8 cellular contexts compared by ENCODE assay signal in genomic region chr19:38665219-38665931, GRCh38. TPM values are rescaled to one million over a fixed set of nuclear protein-coding genes. Genes with fewer than 3 reads are reported as not detected.
A peak's percentile ranks its signal among the peaks of the same experiment; 100 is the strongest.
DNase-seq lines count a peak whose midpoint lies in the region; ATAC-seq, FAIRE-seq and TF ChIP-seq lines count a peak whose summit lies in the region.

No MANE protein-coding gene starts in this region.

- TF ChIP-seq CTCF in HFFc6 (IDR thresholded peaks at IDR 0.05) (no peak), ascending aorta (IDR thresholded peaks at IDR 0.05) (no peak), HepG2 (CRISPR knock-in tag; IDR thresholded peaks at IDR 0.05) (no peak)

- H2AFZ ChIP-seq in HepG2 (ENCODE audit: low read length): no peak overlapping the region

- H3K9ac ChIP-seq in HepG2 (ENCODE audit: insufficient read depth, low read depth, low read length): 0 out of 2 replicates have a peak overlapping the region, but pooled peaks have one; percentile 13

- peaks cover 54% of the 10 kb centered on the region for H3K36me3 Mint-ChIP-seq in HFFc6 (ENCODE audit: low read depth)
- H3K36me3 Mint-ChIP-seq in stimulated activated memory B cell treated with anti-CD40 and anti-IgM and Interleukin-4, amounts not matched to agents 10 μg/mL and 1 μg/mL and 100 μg/mL, for 72 hours: peaks cover 33% of the 10 kb centered on the region

- H3K36me3 ChIP-seq in ascending aorta (peaks cover 0 to 9% of the 10 kb centered on the region in 2 donors), HepG2 (replicated peaks in 1 of 2; ENCODE audit: control insufficient read depth in 1 of 2, insufficient read depth in 2 of 2, low read length in 2 of 2) (peaks cover 20 to 66% of the 10 kb centered on the region in 2 experiments)

- intact Hi-C loops in ascending aorta (cut with DNase I): no loop called here
- intact Hi-C loops in HepG2 (cut with micrococcal nuclease; ENCODE audit: unreplicated experiment): no loop called here

- H3K27me3 ChIP-seq in ascending aorta (no peaks in the 10 kb centered on the region), HepG2 (ENCODE audit: control insufficient read depth in 1 of 2, insufficient read depth in 2 of 2, low read length in 2 of 2) (no peaks in the 10 kb centered on the region)

- TF ChIP-seq EP300 in HepG2 (IDR thresholded peaks at IDR 0.05; ENCODE audit: low read depth in 2 of 2, low read length in 2 of 2) (no peak), HepG2 (CRISPR knock-in tag; IDR thresholded peaks at IDR 0.05; ENCODE audit: borderline replicate concordance) (no peak)

- H3K4me1 ChIP-seq in ascending aorta (peaks cover 70 to 98% of the 10 kb centered on the region in 2 donors), HepG2 (ENCODE audit: insufficient read depth, low read length) (peaks cover 98% of the 10 kb centered on the region)

- POLR2A ChIA-PET in HepG2 (lab: Yijun Ruan, JAX): interaction anchor here (1.0 to 1.4 kb wide), 4 partner anchors 8 to 166 kb away, joined by 3 to 4 read pairs (median 4); partner anchors contain the start of gene ECH1

- DNase-seq in HFFc6: no peak
- no peak for DNase-seq in ascending aorta (ENCODE audit: low spot score in 2 of 2)
- DNase-seq in HepG2 (ENCODE audit: low spot score): no peak
- DNase-seq in amniotic stem cell (lab: John Stamatoyannopoulos, UW): no peak
- no peak for DNase-seq in NOMO-1 (lab: John Stamatoyannopoulos, UW; ENCODE audit: unreplicated experiment in 2 of 2)
- DNase-seq in NCI-H446 treated with DMSO at 0.1 percent for 48 hours (lab: John Stamatoyannopoulos, UW): no peak
- DNase-seq in RPMI8226: no peak

- TF ChIP-seq RAD21 in HepG2 (CRISPR knock-in tag; IDR thresholded peaks at IDR 0.05): no peak

- H3K4me3 Mint-ChIP-seq in HFFc6: peak overlapping the region; percentile 82
- no peak overlapping the region for H3K4me3 Mint-ChIP-seq in stimulated activated memory B cell treated with anti-CD40 and anti-IgM and Interleukin-4, amounts not matched to agents 10 μg/mL and 1 μg/mL and 100 μg/mL, for 72 hours

- no peak for TF ChIP-seq POLR2A in HepG2 (IDR thresholded peaks at IDR 0.05; ENCODE audit: insufficient read depth in 1 of 2, low read depth in 2 of 2, low read length in 2 of 2)

- peak overlapping the region; percentile 97 for H3K27ac Mint-ChIP-seq in HFFc6
- peak overlapping the region; percentile 80 for H3K27ac Mint-ChIP-seq in stimulated activated memory B cell treated with anti-CD40 and anti-IgM and Interleukin-4, amounts not matched to agents 10 μg/mL and 1 μg/mL and 100 μg/mL, for 72 hours

- H3K4me1 Mint-ChIP-seq in HFFc6 (ENCODE audit: low read depth): peaks cover 97% of the 10 kb centered on the region
- H3K4me1 Mint-ChIP-seq in stimulated activated memory B cell treated with anti-CD40 and anti-IgM and Interleukin-4, amounts not matched to agents 10 μg/mL and 1 μg/mL and 100 μg/mL, for 72 hours: peaks cover 86% of the 10 kb centered on the region

- H3K4me2 ChIP-seq in HepG2 (ENCODE audit: low read depth, low read length): peak overlapping the region; percentile 45

- H3K9me3 ChIP-seq in ascending aorta (no peaks in the 10 kb centered on the region), HepG2 (ENCODE audit: low read length) (no peaks in the 10 kb centered on the region)

- no TSS peak for BruUV-seq in HepG2 (replicated peaks; lab: Mats Ljungman, UMichigan)

- in situ Hi-C loops in HepG2 (cut with HindIII; ENCODE audit: extremely low pct_ligation_motif_present, low pct_unique_long_range_greater_than_20kb): no loop called here

- peak overlapping the region in 1 of 2 donors; percentile 45 for H3K4me3 ChIP-seq in ascending aorta
- H3K4me3 ChIP-seq in HepG2 (replicated peaks in 1 of 3; ENCODE audit: insufficient read depth in 1 of 3, low read depth in 2 of 3, low read length in 3 of 3): 0 out of 6 replicates have a peak overlapping the region, but pooled peaks of 1 of the 3 experiments have one; percentile 4

- peaks cover 80% of the 10 kb centered on the region for H4K20me1 ChIP-seq in HepG2 (ENCODE audit: insufficient read depth, low read length)

- H3K9me3 Mint-ChIP-seq in HFFc6: no peaks in the 10 kb centered on the region
- no peaks in the 10 kb centered on the region for H3K9me3 Mint-ChIP-seq in stimulated activated memory B cell treated with anti-CD40 and anti-IgM and Interleukin-4, amounts not matched to agents 10 μg/mL and 1 μg/mL and 100 μg/mL, for 72 hours

- CTCF ChIA-PET in HepG2 (lab: Yijun Ruan, JAX; ENCODE audit: low intra/inter-chr PET ratio, low total read pairs): no interaction called here

- no peak; the same call in 2 of the 3 replicates for ATAC-seq in HepG2
- no peak for ATAC-seq in stimulated activated memory B cell treated with anti-CD40 and anti-IgM and Interleukin-4, amounts not matched to agents 10 μg/mL and 1 μg/mL and 100 μg/mL, for 72 hours

- FAIRE-seq in HepG2 (lab: Jason Lieb, UNC): no peak

- 54% methylated on average over 6 of the region's 13 CpGs for WGBS in HepG2 (ENCODE audit: low lambda C conversion rate)

- peaks cover 97% of the 10 kb centered on the region for H3K79me2 ChIP-seq in HepG2 (ENCODE audit: insufficient read depth, low read length)

- peak overlapping the region; percentile 92 to 96 for H3K27ac ChIP-seq in ascending aorta
- H3K27ac ChIP-seq in HepG2 (ENCODE audit: extremely low read length, insufficient read depth, low read length): peak overlapping the region; percentile 44

- peaks cover 14% of the 10 kb centered on the region for H3K27me3 Mint-ChIP-seq in HFFc6 (ENCODE audit: insufficient read depth)
- H3K27me3 Mint-ChIP-seq in stimulated activated memory B cell treated with anti-CD40 and anti-IgM and Interleukin-4, amounts not matched to agents 10 μg/mL and 1 μg/mL and 100 μg/mL, for 72 hours: no peaks in the 10 kb centered on the region

RNA-seq across cellular contexts. Expression of gene ACTN4, which starts 17.9 kb away (rescaled TPM):
- total RNA-seq in HFFc6 (2021; fragmentation: NEBNext Ultra II Directional; extraction: Animal tissue kit (Norgen Biotek cat#: 25700)): 1,000 to 10,000 TPM in 5 of 6 experiments, 100 to 1,000 TPM in 1; 972 to 1,299 (median 1,250) TPM
- total RNA-seq in ascending aorta (1,036 TPM), HepG2 (2016; rRNA removed; fragmentation: Illumina TruSeq; extraction: Trizol) (167 and 192 TPM in 2 replicates)
- total RNA-seq in HepG2 (2016; cell fraction: cytosol; rRNA removed; fragmentation: Illumina TruSeq; extraction: Trizol; ENCODE audit: low read depth): 13.8 and 15.0 TPM in 2 replicates
- 122 and 176 TPM in 2 replicates for total RNA-seq in HepG2 (2016; cell fraction: insoluble cytoplasmic fraction; rRNA removed; fragmentation: Illumina TruSeq; extraction: Trizol)
- total RNA-seq in HepG2 (2016; cell fraction: membrane; rRNA removed; fragmentation: Illumina TruSeq; extraction: Trizol): 28.6 and 34.1 TPM in 2 replicates
- 148 and 165 TPM in 2 replicates for total RNA-seq in HepG2 (2016; cell fraction: nucleus; rRNA removed; fragmentation: Illumina TruSeq; extraction: Trizol)
- 171 and 223 TPM in 2 replicates for polyA plus RNA-seq in HepG2 (2011; rRNA removed)
- polyA plus RNA-seq in HepG2 (2011; cell fraction: cytosol; rRNA removed): 82.2 and 91.7 TPM in 2 replicates
- polyA plus RNA-seq in HepG2 (2011; cell fraction: nucleus; rRNA removed): 437 and 620 TPM in 2 replicates
- 222 and 260 TPM in 2 replicates for polyA plus RNA-seq in HepG2 (2012)
- 5.8 and 8.5 TPM in 2 replicates for polyA plus RNA-seq in HepG2 (2016; cell fraction: cytosol; fragmentation: Illumina TruSeq; extraction: Trizol; ENCODE audit: low read depth)
- polyA plus RNA-seq in HepG2 (2016; cell fraction: insoluble cytoplasmic fraction; fragmentation: Illumina TruSeq; extraction: Trizol; ENCODE audit: low read depth): 192 and 256 TPM in 2 replicates
- 20.9 and 27.6 TPM in 2 replicates for polyA plus RNA-seq in HepG2 (2016; cell fraction: membrane; fragmentation: Illumina TruSeq; extraction: Trizol; ENCODE audit: low read depth)
- polyA plus RNA-seq in HepG2 (2016; cell fraction: nucleus; fragmentation: Illumina TruSeq; extraction: Trizol; ENCODE audit: insufficient read depth, low read depth): 435 and 441 TPM in 2 replicates
- 172 and 192 TPM in 2 replicates for polyA minus RNA-seq in HepG2 (2011; rRNA and poly(A)+ RNA removed; ENCODE audit: low replicate concordance)
- 86.2 and 95.5 TPM in 2 replicates for polyA minus RNA-seq in HepG2 (2011; cell fraction: cytosol; rRNA and poly(A)+ RNA removed)
- 73.1 and 75.2 TPM in 2 replicates for polyA minus RNA-seq in HepG2 (2011; cell fraction: nucleus; rRNA and poly(A)+ RNA removed)

RNA-seq across cellular contexts. Expression of gene EIF3K, which starts 46.4 kb away (rescaled TPM):
- total RNA-seq in HFFc6 (2021; fragmentation: NEBNext Ultra II Directional; extraction: Animal tissue kit (Norgen Biotek cat#: 25700)): 100 to 1,000 TPM; 227 to 241 (median 238) TPM
- total RNA-seq in ascending aorta (696 TPM), HepG2 (2016; rRNA removed; fragmentation: Illumina TruSeq; extraction: Trizol) (258 and 351 TPM in 2 replicates)
- total RNA-seq in HepG2 (2016; cell fraction: cytosol; rRNA removed; fragmentation: Illumina TruSeq; extraction: Trizol; ENCODE audit: low read depth): 100 and 104 TPM in 2 replicates
- total RNA-seq in HepG2 (2016; cell fraction: insoluble cytoplasmic fraction; rRNA removed; fragmentation: Illumina TruSeq; extraction: Trizol): 260 and 364 TPM in 2 replicates
- 174 and 175 TPM in 2 replicates for total RNA-seq in HepG2 (2016; cell fraction: membrane; rRNA removed; fragmentation: Illumina TruSeq; extraction: Trizol)
- 92.4 TPM in 2 replicates for total RNA-seq in HepG2 (2016; cell fraction: nucleus; rRNA removed; fragmentation: Illumina TruSeq; extraction: Trizol)
- polyA plus RNA-seq in HepG2 (2011; rRNA removed): 179 and 230 TPM in 2 replicates
- polyA plus RNA-seq in HepG2 (2011; cell fraction: cytosol; rRNA removed): 271 and 427 TPM in 2 replicates
- polyA plus RNA-seq in HepG2 (2011; cell fraction: nucleus; rRNA removed): 210 and 224 TPM in 2 replicates
- 171 and 172 TPM in 2 replicates for polyA plus RNA-seq in HepG2 (2012)
- 106 and 109 TPM in 2 replicates for polyA plus RNA-seq in HepG2 (2016; cell fraction: cytosol; fragmentation: Illumina TruSeq; extraction: Trizol; ENCODE audit: low read depth)
- polyA plus RNA-seq in HepG2 (2016; cell fraction: insoluble cytoplasmic fraction; fragmentation: Illumina TruSeq; extraction: Trizol; ENCODE audit: low read depth): 349 and 386 TPM in 2 replicates
- polyA plus RNA-seq in HepG2 (2016; cell fraction: membrane; fragmentation: Illumina TruSeq; extraction: Trizol; ENCODE audit: low read depth): 161 and 168 TPM in 2 replicates
- 163 and 169 TPM in 2 replicates for polyA plus RNA-seq in HepG2 (2016; cell fraction: nucleus; fragmentation: Illumina TruSeq; extraction: Trizol; ENCODE audit: insufficient read depth, low read depth)
- 199 and 296 TPM in 2 replicates for polyA minus RNA-seq in HepG2 (2011; rRNA and poly(A)+ RNA removed; ENCODE audit: low replicate concordance)
- polyA minus RNA-seq in HepG2 (2011; cell fraction: cytosol; rRNA and poly(A)+ RNA removed): 94.6 and 127 TPM in 2 replicates
- 43.4 and 51.5 TPM in 2 replicates for polyA minus RNA-seq in HepG2 (2011; cell fraction: nucleus; rRNA and poly(A)+ RNA removed)

RNA-seq across cellular contexts. Expression of gene MAP4K1, which starts 47.6 kb away (rescaled TPM):
- under 1 TPM in 3 of 6 experiments, not detected in 3; 0.27 to 0.74 (median 0.28) TPM for total RNA-seq in HFFc6 (2021; fragmentation: NEBNext Ultra II Directional; extraction: Animal tissue kit (Norgen Biotek cat#: 25700))
- 15.1 TPM for total RNA-seq in ascending aorta
- 0.89 TPM in 1 of 2 replicates, not detected in the other for total RNA-seq in HepG2 (2016; rRNA removed; fragmentation: Illumina TruSeq; extraction: Trizol)
- total RNA-seq in HepG2 (2016; cell fraction: cytosol; rRNA removed; fragmentation: Illumina TruSeq; extraction: Trizol; ENCODE audit: low read depth): not detected in 2 replicates
- 0.39 and 0.41 TPM in 2 replicates for total RNA-seq in HepG2 (2016; cell fraction: insoluble cytoplasmic fraction; rRNA removed; fragmentation: Illumina TruSeq; extraction: Trizol)
- total RNA-seq in HepG2 (2016; cell fraction: membrane; rRNA removed; fragmentation: Illumina TruSeq; extraction: Trizol): 0.19 and 0.62 TPM in 2 replicates
- 0.60 TPM in 1 of 2 replicates, not detected in the other for total RNA-seq in HepG2 (2016; cell fraction: nucleus; rRNA removed; fragmentation: Illumina TruSeq; extraction: Trizol)
- 0.24 and 0.35 TPM in 2 replicates for polyA plus RNA-seq in HepG2 (2011; rRNA removed)
- polyA plus RNA-seq in HepG2 (2011; cell fraction: cytosol; rRNA removed): 0.05 and 0.31 TPM in 2 replicates
- 2.1 and 2.6 TPM in 2 replicates for polyA plus RNA-seq in HepG2 (2011; cell fraction: nucleus; rRNA removed)
- 0.44 and 0.64 TPM in 2 replicates for polyA plus RNA-seq in HepG2 (2012)
- not detected in 2 replicates for polyA plus RNA-seq in HepG2 (2016; cell fraction: cytosol; fragmentation: Illumina TruSeq; extraction: Trizol; ENCODE audit: low read depth)
- polyA plus RNA-seq in HepG2 (2016; cell fraction: insoluble cytoplasmic fraction; fragmentation: Illumina TruSeq; extraction: Trizol; ENCODE audit: low read depth): 0.52 TPM in 1 of 2 replicates, not detected in the other
- polyA plus RNA-seq in HepG2 (2016; cell fraction: membrane; fragmentation: Illumina TruSeq; extraction: Trizol; ENCODE audit: low read depth): not detected in 2 replicates
- 1.4 and 3.1 TPM in 2 replicates for polyA plus RNA-seq in HepG2 (2016; cell fraction: nucleus; fragmentation: Illumina TruSeq; extraction: Trizol; ENCODE audit: insufficient read depth, low read depth)
- 0.91 TPM in 1 of 2 replicates, not detected in the other for polyA minus RNA-seq in HepG2 (2011; rRNA and poly(A)+ RNA removed; ENCODE audit: low replicate concordance)
- not detected in 2 replicates for polyA minus RNA-seq in HepG2 (2011; cell fraction: cytosol; rRNA and poly(A)+ RNA removed)
- not detected in 2 replicates for polyA minus RNA-seq in HepG2 (2011; cell fraction: nucleus; rRNA and poly(A)+ RNA removed)
